In genomic region chr4:95215991-95216605, GRCh38 we compare ENCODE assay signal across 14 cellular contexts.
DNase-seq lines count a peak whose midpoint lies in the region.
"Had no signal": no experiment of that assay in that cellular context is flagged by ENCODE, and none has a peak within 500 bp of the region (broad histone marks: within the 10 kb centered on the region; RNA-seq: fewer than 3 reads in every experiment).

No MANE protein-coding gene starts in this region.

- DNase-seq in Kasumi-1 (lab: John Stamatoyannopoulos, UW) (peak; percentile 83 to 85), SIG-M5 treated with dmso at 0.1 percent for 504 hours (lab: John Stamatoyannopoulos, UW; ENCODE audit: unreplicated experiment) (peak; percentile 83), fibroblast of peridontal ligament (ENCODE audit: extremely low read depth) (peak; percentile 12), substantia nigra (lab: John Stamatoyannopoulos, UW) (no peak), NCI-H1436 treated with DMSO at 0.1 percent for 48 hours (lab: John Stamatoyannopoulos, UW) (no peak), COR-L47 (lab: John Stamatoyannopoulos, UW) (no peak), medulla oblongata (ENCODE audit: extremely low spot score) (no peak)
- DNase-seq: activated B cell treated with CpG ODN at 0.5 μM for 24 hours; activated naive CD8-positive, alpha-beta T cell treated with anti-CD3 and anti-CD28 coated beads, Interleukin-2, amount 50 U/mL, for 24 hours; hippocampal formation; left cardiac atrium; stimulated activated CD4-positive, alpha-beta T cell treated with anti-CD3 and anti-CD28 coated beads, Interleukin-4, amount 100 ng/mL, for 24 hours had no signal

- peak overlapping the region; percentile 18 for H3K27ac ChIP-seq in substantia nigra (ENCODE audit: low read depth, low read length, poor library complexity, severe bottlenecking)
- H3K27ac ChIP-seq: coronary artery, vagina had no signal

Comparison
In these comparisons a context has a peak if more than half of its experiments do, and no peak if none do; other contexts are left out.
1. DNase-seq: peak in Kasumi-1 (2 of 2), SIG-M5 treated with dmso at 0.1 percent for 504 hours (single experiment) and fibroblast of peridontal ligament (single experiment); none in substantia nigra (0 of 49), NCI-H1436 treated with DMSO at 0.1 percent for 48 hours (single experiment), COR-L47 (single experiment) and medulla oblongata (single experiment).